9 cellular contexts compared by ENCODE assay signal in genomic region chr2:139790807-139791206, GRCh38.
DNase-seq lines count a peak whose midpoint lies in the region; ATAC-seq and TF ChIP-seq lines count a peak whose summit lies in the region.
"Had no signal": no experiment of that assay in that cellular context is flagged by ENCODE, and none has a peak within 500 bp of the region (broad histone marks: within the 10 kb centered on the region; RNA-seq: fewer than 3 reads in every experiment).

No MANE protein-coding gene starts in this region.

- H3K27me3 ChIP-seq in dorsolateral prefrontal cortex (no peaks in the 10 kb centered on the region), spleen (replicated peaks in 1 of 7) (no peaks in the 10 kb centered on the region)

- TF ChIP-seq CTCF in dorsolateral prefrontal cortex (IDR thresholded peaks at IDR 0.05 in 54 of 56, conservative IDR thresholded peaks at IDR 0.05 in 2 of 56; ENCODE audit: low read depth in 1 of 56, partially characterized antibody in 56 of 56) (peak in 55 of 56 donors; percentile 27 to 78 (median 51)), spleen (IDR thresholded peaks at IDR 0.05 in 8 of 11, conservative IDR thresholded peaks at IDR 0.05 in 3 of 11) (no peak)

- no peak for ATAC-seq in HG03469 (IDR thresholded peaks at IDR 0.05; ENCODE audit: unreplicated experiment)

- no peak overlapping the region for H3K27ac ChIP-seq in dorsolateral prefrontal cortex
- no peak overlapping the region for H3K27ac ChIP-seq in spleen

- H3K4me1 ChIP-seq in spleen, result no peaks in the 10 kb centered on the region

- no peaks in the 10 kb centered on the region for H3K36me3 ChIP-seq in spleen

- TF ChIP-seq POLR2A in spleen (IDR thresholded peaks at IDR 0.05), result no peak

- peak; percentile 38 for DNase-seq in NCI-H510A treated with DMSO at 0.1 percent for 48 hours (lab: John Stamatoyannopoulos, UW)
- no peak for DNase-seq in NCI-H510A (lab: John Stamatoyannopoulos, UW)
- peak; percentile 100 for DNase-seq in NCI-H69 (lab: John Stamatoyannopoulos, UW)
- no peak for DNase-seq in dorsolateral prefrontal cortex
- DNase-seq in skeletal muscle cell (ENCODE audit: low read depth), result peak; percentile 16
- no peak for DNase-seq in spleen
- no peak for DNase-seq in activated gamma-delta T cell treated with Interleukin-2 at 50 U/mL for 16 hours
- DNase-seq: activated naive CD4-positive, alpha-beta T cell treated with anti-CD3 and anti-CD28 coated beads, Interleukin-2, amount 10 ng/mL, durations not matched to agents 7 days and 5 days had no signal

- H3K9me3 ChIP-seq in spleen, result no peaks in the 10 kb centered on the region

- intact Hi-C loops in dorsolateral prefrontal cortex (cut with DNase I), result loop anchor here in 1 of 2 donors (5.0 kb wide), 1 partner anchor 1071 kb away; no protein-coding TSS in a partner anchor
- intact Hi-C loops in spleen (cut with DNase I; ENCODE audit: low total_unique reads), result no loop called here

- H3K4me3 ChIP-seq in dorsolateral prefrontal cortex, result no peak overlapping the region
- no peak overlapping the region for H3K4me3 ChIP-seq in skeletal muscle cell (ENCODE audit: low read depth, low read length)
- no peak overlapping the region for H3K4me3 ChIP-seq in spleen

Comparison
In these comparisons a context has a peak if more than half of its experiments do, and no peak if none do; other contexts are left out.
1. DNase-seq: peak in NCI-H510A treated with DMSO at 0.1 percent for 48 hours (single experiment), NCI-H69 (single experiment) and skeletal muscle cell (single experiment); none in NCI-H510A (single experiment), dorsolateral prefrontal cortex (0 of 10), spleen (single experiment) and activated gamma-delta T cell treated with Interleukin-2 at 50 U/mL for 16 hours (single experiment).
2. CTCF ChIP-seq: peak in dorsolateral prefrontal cortex (55 of 56); none in spleen (0 of 11).